Comparison of ENCODE assay signal across 13 cellular contexts in the genomic region with DNA sequence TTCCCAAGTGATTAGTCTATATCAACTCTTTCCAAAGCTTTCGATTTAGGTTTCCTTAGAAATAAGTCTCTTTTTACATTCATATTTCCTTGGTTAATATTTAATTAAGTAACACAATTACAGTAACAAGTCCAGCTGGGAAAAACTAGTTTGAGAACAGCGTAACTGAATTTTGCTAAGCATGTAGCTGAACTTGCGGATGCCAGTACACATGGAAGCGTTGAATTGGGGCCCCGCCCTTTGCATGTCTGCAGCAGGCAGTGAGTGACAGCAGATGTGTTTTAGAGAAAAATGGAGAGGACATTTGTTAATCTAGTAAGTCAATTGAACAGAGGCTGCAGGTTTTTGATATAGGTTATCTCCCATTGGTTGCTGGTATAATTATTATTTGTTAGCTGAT.
"Had no signal": no experiment of that assay in that cellular context is flagged by ENCODE, and none has a peak within 500 bp of the region (broad histone marks: within the 10 kb centered on the region; RNA-seq: fewer than 3 reads in every experiment).

No MANE protein-coding gene starts in this region.

- DNase-seq: cortex of kidney; effector memory CD8-positive, alpha-beta T cell; foreskin melanocyte; heart left ventricle; hippocampal formation; mammary epithelial cell; naive thymus-derived CD8-positive, alpha-beta T cell; right cardiac atrium; stimulated activated CD4-positive, alpha-beta T cell treated with anti-CD3 and anti-CD28 coated beads, Interleukin-2, amount 100 ng/mL, for 48 hours; stimulated activated naive CD4-positive, alpha-beta T cell treated with Interleukin-2 at 50 U/mL for 16 hours; trophoblast cell had no signal

- H3K4me3 ChIP-seq: heart left ventricle, smooth muscle cell had no signal

- ATAC-seq: effector memory CD8-positive, alpha-beta T cell; heart left ventricle; naive thymus-derived CD8-positive, alpha-beta T cell; right cardiac atrium had no signal

- H3K27me3 ChIP-seq: heart left ventricle had no signal

- H3K9me3 ChIP-seq: heart left ventricle had no signal

- H3K9me3 Mint-ChIP-seq: effector memory CD8-positive, alpha-beta T cell; naive thymus-derived CD8-positive, alpha-beta T cell; neural crest cell had no signal

- H3K27ac ChIP-seq: heart left ventricle had no signal

- H3K27me3 Mint-ChIP-seq: effector memory CD8-positive, alpha-beta T cell; naive thymus-derived CD8-positive, alpha-beta T cell had no signal

- H3K4me3 Mint-ChIP-seq: effector memory CD8-positive, alpha-beta T cell; naive thymus-derived CD8-positive, alpha-beta T cell; neural crest cell had no signal

- H3K36me3 ChIP-seq: heart left ventricle had no signal
